9 cellular contexts compared by ENCODE assay signal in the genomic region with DNA sequence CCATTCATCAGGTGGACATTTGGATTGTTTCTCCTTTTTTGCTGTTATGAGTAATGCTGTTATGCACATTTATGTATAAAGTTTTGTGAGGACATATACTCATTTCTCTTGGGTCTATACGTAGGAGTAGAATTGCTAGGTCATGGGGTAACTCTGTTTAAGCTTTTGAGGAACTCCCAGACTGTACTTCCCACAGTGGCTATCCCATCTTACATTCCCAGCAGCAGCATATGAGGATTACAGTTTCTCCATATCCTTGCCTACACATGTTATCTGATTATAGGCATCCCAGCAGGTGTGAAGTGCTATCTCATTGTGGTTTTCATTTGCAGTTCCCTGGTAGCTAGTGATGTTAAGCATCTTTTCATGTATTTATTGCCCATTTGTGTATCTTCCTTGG. TPM values are rescaled to one million over a fixed set of nuclear protein-coding genes. Genes with fewer than 3 reads are reported as not detected.
"Had no signal": no experiment of that assay in that cellular context is flagged by ENCODE, and none has a peak within 500 bp of the region (broad histone marks: within the 10 kb centered on the region; RNA-seq: fewer than 3 reads in every experiment).

No MANE protein-coding gene starts in this region.

- H3K9ac ChIP-seq: GM23248, KMS-11 had no signal

- ATAC-seq: HCT116 had no signal

- FAIRE-seq: HTR-8/SVneo had no signal

- H3K4me2 ChIP-seq: KMS-11 had no signal

- H2AFZ ChIP-seq: GM23248 had no signal

- H3K36me3 ChIP-seq: HAP-1 had no signal

- H3K27ac ChIP-seq: GM23248, KMS-11 had no signal

- H3K4me3 ChIP-seq: GM23248, HAP-1 had no signal

- H3K9me3 ChIP-seq: HAP-1 had no signal

- DNase-seq: GM23248, GOT3, H7, KBM-7 had no signal

RNA-seq across cellular contexts. Expression of a gene that starts 20.6 kb away (rescaled TPM):
- total RNA-seq: HT-29 had no signal
